1 cellular context compared by ENCODE assay signal in genomic region chr1:25549273-25550154, GRCh38.
TF ChIP-seq lines count a peak whose summit lies in the region.

No MANE protein-coding gene starts in this region.

TF ChIP-seq in HEK293, 187 proteins besides CTCF, POLR2A, EP300 and RAD21 (continued from another document and continues in another):
- TF ChIP-seq ZNF600 (tag by site-specific recombination; IDR thresholded peaks at IDR 0.05), result peak; percentile 76; the same call in 1 of the 2 replicates
- no peak for TF ChIP-seq ZNF544 (tag by site-specific recombination; IDR thresholded peaks at IDR 0.05)
- TF ChIP-seq MYNN (tag by site-specific recombination; IDR thresholded peaks at IDR 0.05; ENCODE audit: borderline replicate concordance), result no peak
- no peak for TF ChIP-seq ZNF146 (tag by site-specific recombination; IDR thresholded peaks at IDR 0.05)
- no peak for TF ChIP-seq ZBTB10 (tag by site-specific recombination; IDR thresholded peaks at IDR 0.05)
- no peak for TF ChIP-seq ZNF140 (tag by site-specific recombination; IDR thresholded peaks at IDR 0.05)
- TF ChIP-seq ZNF26 (tag by site-specific recombination; IDR thresholded peaks at IDR 0.05), result no peak
- TF ChIP-seq ZFHX2 (tag by site-specific recombination; conservative IDR thresholded peaks at IDR 0.05), result peak; percentile 98
- TF ChIP-seq GFI1B (tag by site-specific recombination; IDR thresholded peaks at IDR 0.05), result no peak
- peak; percentile 96 for TF ChIP-seq EGR2 (tag by site-specific recombination; IDR thresholded peaks at IDR 0.05; ENCODE audit: low read depth)
- TF ChIP-seq ZBTB21 (tag by site-specific recombination; IDR thresholded peaks at IDR 0.05), result no peak
- no peak for TF ChIP-seq ZSCAN30 (tag by site-specific recombination; IDR thresholded peaks at IDR 0.05)
- no peak for TF ChIP-seq ZNF114 (tag by site-specific recombination; IDR thresholded peaks at IDR 0.05)
- TF ChIP-seq, protein P1, sequence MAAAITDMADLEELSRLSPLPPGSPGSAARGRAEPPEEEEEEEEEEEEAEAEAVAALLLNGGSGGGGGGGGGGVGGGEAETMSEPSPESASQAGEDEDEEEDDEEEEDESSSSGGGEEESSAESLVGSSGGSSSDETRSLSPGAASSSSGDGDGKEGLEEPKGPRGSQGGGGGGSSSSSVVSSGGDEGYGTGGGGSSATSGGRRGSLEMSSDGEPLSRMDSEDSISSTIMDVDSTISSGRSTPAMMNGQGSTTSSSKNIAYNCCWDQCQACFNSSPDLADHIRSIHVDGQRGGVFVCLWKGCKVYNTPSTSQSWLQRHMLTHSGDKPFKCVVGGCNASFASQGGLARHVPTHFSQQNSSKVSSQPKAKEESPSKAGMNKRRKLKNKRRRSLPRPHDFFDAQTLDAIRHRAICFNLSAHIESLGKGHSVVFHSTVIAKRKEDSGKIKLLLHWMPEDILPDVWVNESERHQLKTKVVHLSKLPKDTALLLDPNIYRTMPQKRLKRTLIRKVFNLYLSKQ (tag by site-specific recombination; IDR thresholded peaks at IDR 0.05; ENCODE audit: borderline replicate concordance), result no peak
- peak; percentile 38; the same call in 1 of the 2 replicates for TF ChIP-seq WT1 (tag by site-specific recombination; IDR thresholded peaks at IDR 0.05)
- no peak for TF ChIP-seq ZNF184 (tag by site-specific recombination; IDR thresholded peaks at IDR 0.05)
- no peak for TF ChIP-seq ZNF792 (tag by site-specific recombination; IDR thresholded peaks at IDR 0.05)
- TF ChIP-seq ZNF510 (tag by site-specific recombination; IDR thresholded peaks at IDR 0.05; ENCODE audit: insufficient replicate concordance), result no peak
- 0 out of 2 replicates have a peak, but pooled peaks have one; percentile 26 for TF ChIP-seq ZNF10 (tag by site-specific recombination; IDR thresholded peaks at IDR 0.05)
- TF ChIP-seq ZNF639 (tag by site-specific recombination; IDR thresholded peaks at IDR 0.05), result no peak
- TF ChIP-seq, protein P2, sequence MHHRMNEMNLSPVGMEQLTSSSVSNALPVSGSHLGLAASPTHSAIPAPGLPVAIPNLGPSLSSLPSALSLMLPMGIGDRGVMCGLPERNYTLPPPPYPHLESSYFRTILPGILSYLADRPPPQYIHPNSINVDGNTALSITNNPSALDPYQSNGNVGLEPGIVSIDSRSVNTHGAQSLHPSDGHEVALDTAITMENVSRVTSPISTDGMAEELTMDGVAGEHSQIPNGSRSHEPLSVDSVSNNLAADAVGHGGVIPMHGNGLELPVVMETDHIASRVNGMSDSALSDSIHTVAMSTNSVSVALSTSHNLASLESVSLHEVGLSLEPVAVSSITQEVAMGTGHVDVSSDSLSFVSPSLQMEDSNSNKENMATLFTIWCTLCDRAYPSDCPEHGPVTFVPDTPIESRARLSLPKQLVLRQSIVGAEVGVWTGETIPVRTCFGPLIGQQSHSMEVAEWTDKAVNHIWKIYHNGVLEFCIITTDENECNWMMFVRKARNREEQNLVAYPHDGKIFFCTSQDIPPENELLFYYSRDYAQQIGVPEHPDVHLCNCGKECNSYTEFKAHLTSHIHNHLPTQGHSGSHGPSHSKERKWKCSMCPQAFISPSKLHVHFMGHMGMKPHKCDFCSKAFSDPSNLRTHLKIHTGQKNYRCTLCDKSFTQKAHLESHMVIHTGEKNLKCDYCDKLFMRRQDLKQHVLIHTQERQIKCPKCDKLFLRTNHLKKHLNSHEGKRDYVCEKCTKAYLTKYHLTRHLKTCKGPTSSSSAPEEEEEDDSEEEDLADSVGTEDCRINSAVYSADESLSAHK (tag by site-specific recombination; IDR thresholded peaks at IDR 0.05), result no peak
- peak; percentile 90 for TF ChIP-seq ZIC2 (tag by site-specific recombination; IDR thresholded peaks at IDR 0.05)
- TF ChIP-seq ZNF521 (tag by site-specific recombination; IDR thresholded peaks at IDR 0.05), result no peak
- no peak for TF ChIP-seq ELK4 (IDR thresholded peaks at IDR 0.05; ENCODE audit: borderline replicate concordance, low read depth, low read length)
- TF ChIP-seq SP3 (tag by site-specific recombination; IDR thresholded peaks at IDR 0.05), result peak; percentile 48
- TF ChIP-seq ZNF335 (tag by site-specific recombination; conservative IDR thresholded peaks at IDR 0.05), result peak; percentile 64
- TF ChIP-seq ZSCAN5A (tag by site-specific recombination; IDR thresholded peaks at IDR 0.05), result no peak
- no peak for TF ChIP-seq ZNF571 (tag by site-specific recombination; IDR thresholded peaks at IDR 0.05)
- TF ChIP-seq ZNF777 (tag by site-specific recombination; IDR thresholded peaks at IDR 0.05; ENCODE audit: borderline replicate concordance), result no peak
- TF ChIP-seq MZF1 (tag by site-specific recombination; IDR thresholded peaks at IDR 0.05; ENCODE audit: borderline replicate concordance), result no peak
- 0 out of 2 replicates have a peak, but pooled peaks have one; percentile 50 for TF ChIP-seq ZFP37 (tag by site-specific recombination; IDR thresholded peaks at IDR 0.05)
- no peak for TF ChIP-seq ZNF24 (tag by site-specific recombination; IDR thresholded peaks at IDR 0.05)
- TF ChIP-seq ZNF514 (tag by site-specific recombination; IDR thresholded peaks at IDR 0.05), result no peak
- no peak for TF ChIP-seq TSHZ1 (tag by site-specific recombination; IDR thresholded peaks at IDR 0.05; ENCODE audit: borderline replicate concordance)
- no peak for TF ChIP-seq ZNF529 (tag by site-specific recombination; IDR thresholded peaks at IDR 0.05; ENCODE audit: insufficient replicate concordance)
- TF ChIP-seq ZNF654 (tag by site-specific recombination; IDR thresholded peaks at IDR 0.05; ENCODE audit: low read depth), result no peak
- TF ChIP-seq RBAK (tag by site-specific recombination; IDR thresholded peaks at IDR 0.05), result no peak
- no peak for TF ChIP-seq ZNF239 (tag by site-specific recombination; IDR thresholded peaks at IDR 0.05)
- TF ChIP-seq MEIS1 (CRISPR knock-in tag; IDR thresholded peaks at IDR 0.05; ENCODE audit: borderline replicate concordance), result no peak
- peak; percentile 48 for TF ChIP-seq ZNF449 (tag by site-specific recombination; IDR thresholded peaks at IDR 0.05)
- no peak; the same call in 1 of the 2 replicates for TF ChIP-seq ZNF843 (tag by site-specific recombination; IDR thresholded peaks at IDR 0.05)
- TF ChIP-seq, protein P3, sequence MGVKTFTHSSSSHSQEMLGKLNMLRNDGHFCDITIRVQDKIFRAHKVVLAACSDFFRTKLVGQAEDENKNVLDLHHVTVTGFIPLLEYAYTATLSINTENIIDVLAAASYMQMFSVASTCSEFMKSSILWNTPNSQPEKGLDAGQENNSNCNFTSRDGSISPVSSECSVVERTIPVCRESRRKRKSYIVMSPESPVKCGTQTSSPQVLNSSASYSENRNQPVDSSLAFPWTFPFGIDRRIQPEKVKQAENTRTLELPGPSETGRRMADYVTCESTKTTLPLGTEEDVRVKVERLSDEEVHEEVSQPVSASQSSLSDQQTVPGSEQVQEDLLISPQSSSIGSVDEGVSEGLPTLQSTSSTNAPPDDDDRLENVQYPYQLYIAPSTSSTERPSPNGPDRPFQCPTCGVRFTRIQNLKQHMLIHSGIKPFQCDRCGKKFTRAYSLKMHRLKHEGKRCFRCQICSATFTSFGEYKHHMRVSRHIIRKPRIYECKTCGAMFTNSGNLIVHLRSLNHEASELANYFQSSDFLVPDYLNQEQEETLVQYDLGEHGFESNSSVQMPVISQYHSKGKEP (tag by site-specific recombination; IDR thresholded peaks at IDR 0.05), result peak; percentile 39; the same call in 1 of the 2 replicates
- TF ChIP-seq ZFP41 (tag by site-specific recombination; IDR thresholded peaks at IDR 0.05; ENCODE audit: borderline replicate concordance), result no peak
- TF ChIP-seq ZNF19 (tag by site-specific recombination; IDR thresholded peaks at IDR 0.05; ENCODE audit: low read depth), result no peak
- TF ChIP-seq ZNF175 (tag by site-specific recombination; IDR thresholded peaks at IDR 0.05), result no peak
- no peak for TF ChIP-seq ZNF501 (tag by site-specific recombination; IDR thresholded peaks at IDR 0.05)
- TF ChIP-seq HOXA7 (CRISPR knock-in tag; IDR thresholded peaks at IDR 0.05; ENCODE audit: borderline replicate concordance), result no peak
